In genomic region chr9:22693151-22693550, GRCh38 we compare ENCODE assay signal across 24 cellular contexts.
"Had no signal": no experiment of that assay in that cellular context is flagged by ENCODE, and none has a peak within 500 bp of the region (broad histone marks: within the 10 kb centered on the region; RNA-seq: fewer than 3 reads in every experiment).

No MANE protein-coding gene starts in this region.

- H3K79me2 ChIP-seq: hepatocyte had no signal

- H3K36me3 ChIP-seq: adrenal gland, ascending aorta, brain microvascular endothelial cell, gastroesophageal sphincter, uterus had no signal

- H3K4me1 ChIP-seq: adrenal gland, ascending aorta, gastroesophageal sphincter, uterus had no signal

- DNase-seq: activated CD4-positive, alpha-beta memory T cell treated with anti-CD3 and anti-CD28 coated beads for 36 hours; activated CD4-positive, alpha-beta T cell treated with anti-CD3 and anti-CD28 coated beads, Interleukin-2, amount 10 ng/mL, durations not matched to agents 24 days and 14 days; activated CD4-positive, CD25-positive, alpha-beta regulatory T cell treated with anti-CD3 and anti-CD28 coated beads, Interleukin-2, amount 50 U/mL, for 72 hours; activated CD8-positive, alpha-beta memory T cell treated with anti-CD3 and anti-CD28 coated beads, Interleukin-2, amount 50 U/mL, for 4 hours; activated effector memory CD4-positive, alpha-beta T cell treated with anti-CD3 and anti-CD28 coated beads, Interleukin-2, amount 50 U/mL, for 16 hours; activated naive CD4-positive, alpha-beta T cell treated with anti-CD3 and anti-CD28 coated beads for 36 hours; activated naive CD8-positive, alpha-beta T cell treated with anti-CD3 and anti-CD28 coated beads for 36 hours; activated T-cell treated with anti-CD3 and anti-CD28 coated beads, Interleukin-2, amount 50 U/mL, for 1 hour; adrenal gland; brain microvascular endothelial cell; caudate nucleus; islet precursor cell; left cardiac atrium; left ventricle myocardium superior; posterior cingulate gyrus; right cardiac atrium; stimulated activated CD4-positive, alpha-beta T cell treated with anti-CD3 and anti-CD28 coated beads, Interleukin-12 subunit alpha, Interleukin-12 subunit beta, amount 100 ng/mL, for 4 hours; stimulated activated CD4-positive, alpha-beta T cell treated with anti-CD3 and anti-CD28 coated beads, Interleukin-4, amount 100 ng/mL, for 1 hour; stimulated activated naive CD8-positive, alpha-beta T cell treated with anti-CD3 and anti-CD28 coated beads, Interleukin-15, Interleukin-2, amounts not matched to agents 100 U/mL and 50 U/mL, for 24 hours; uterus had no signal

- ATAC-seq: gastroesophageal sphincter; left cardiac atrium; left ventricle myocardium superior; right cardiac atrium; stimulated activated naive CD8-positive, alpha-beta T cell treated with anti-CD3 and anti-CD28 coated beads, Interleukin-15, Interleukin-2, amounts not matched to agents 100 U/mL and 50 U/mL, for 24 hours had no signal

- H3K27ac ChIP-seq: adrenal gland, ascending aorta, brain microvascular endothelial cell, gastroesophageal sphincter, hepatocyte, skin epidermis, uterus had no signal

- H3K4me2 ChIP-seq: hepatocyte had no signal

- H3K27me3 ChIP-seq: adrenal gland, ascending aorta, brain microvascular endothelial cell, gastroesophageal sphincter, hepatocyte, uterus had no signal

- H2AFZ ChIP-seq: hepatocyte had no signal

- H3K9me3 ChIP-seq: adrenal gland, ascending aorta, gastroesophageal sphincter, uterus had no signal

- H3K4me3 ChIP-seq: adrenal gland, ascending aorta, gastroesophageal sphincter, hepatocyte, skin epidermis, uterus had no signal
